Comparison of ENCODE assay signal across 9 cellular contexts in genomic region chr21:45130324-45130774, GRCh38. TPM values are rescaled to one million over a fixed set of nuclear protein-coding genes. Genes with fewer than 3 reads are reported as not detected.
DNase-seq lines count a peak whose midpoint lies in the region; ATAC-seq and TF ChIP-seq lines count a peak whose summit lies in the region.
"Had no signal": no experiment of that assay in that cellular context is flagged by ENCODE, and none has a peak within 500 bp of the region (broad histone marks: within the 10 kb centered on the region; RNA-seq: fewer than 3 reads in every experiment).

No MANE protein-coding gene starts in this region.

- H2BK120ac ChIP-seq in mesenchymal stem cell (ENCODE audit: low read depth, low read length) = no peak overlapping the region

- H3K9ac ChIP-seq in mesenchymal stem cell (ENCODE audit: low read length) = peak overlapping the region; percentile 82

- H3K4ac ChIP-seq in mesenchymal stem cell (ENCODE audit: low read depth in 1 of 2, low read length in 2 of 2) = no peak overlapping the region

- CTCF ChIA-PET in A673 (lab: Charles Lee) = interaction anchor here (0.9 to 3.2 kb wide), 3 partner anchors 7 to 181 kb away, joined by 3 to 25 read pairs (median 3); no protein-coding TSS in a partner anchor

- H3K4me2 ChIP-seq in mesenchymal stem cell (ENCODE audit: low read length, poor library complexity, severe bottlenecking) = peak overlapping the region; percentile 20

- H3K79me1 ChIP-seq in mesenchymal stem cell (replicated peaks; ENCODE audit: low read length, poor library complexity, severe bottlenecking) = peaks cover 6% of the 10 kb centered on the region

- BruUV-seq in A673 (replicated peaks; lab: Mats Ljungman, UMichigan) = no TSS peak

- no peak overlapping the region for H2AFZ ChIP-seq in mesenchymal stem cell (ENCODE audit: low read depth, low read length)

- H3K14ac ChIP-seq in mesenchymal stem cell (ENCODE audit: low read length in 2 of 2) = no peak overlapping the region

- H3K27ac ChIP-seq in A673 (ENCODE audit: low read depth, low read length, poor library complexity, severe bottlenecking) = peak overlapping the region; percentile 79
- H3K27ac ChIP-seq in mesenchymal stem cell (ENCODE audit: low read length, poor library complexity, severe bottlenecking) = peak overlapping the region; percentile 49

- H3K23ac ChIP-seq in mesenchymal stem cell (ENCODE audit: low read length in 2 of 2) = no peak overlapping the region

- H2BK5ac ChIP-seq in mesenchymal stem cell (ENCODE audit: low read depth, low read length, poor library complexity, severe bottlenecking) = no peak overlapping the region

- H2AK5ac ChIP-seq in mesenchymal stem cell (ENCODE audit: low read length, severe bottlenecking) = no peak overlapping the region

- no peak overlapping the region for H2BK15ac ChIP-seq in mesenchymal stem cell (ENCODE audit: low read depth, poor library complexity, severe bottlenecking)

- peak overlapping the region; percentile 27 for H3K4me3 ChIP-seq in A673 (ENCODE audit: low read depth, low read length, poor library complexity, severe bottlenecking)
- H3K4me3 ChIP-seq in mesenchymal stem cell (ENCODE audit: insufficient read depth in 1 of 2, low read depth in 1 of 2, low read length in 2 of 2) = peak overlapping the region in 1 of 2 experiments; percentile 72

- no peaks in the 10 kb centered on the region for H3K36me3 ChIP-seq in A673 (ENCODE audit: insufficient read depth, low read length, poor library complexity, severe bottlenecking)
- H3K36me3 ChIP-seq in mesenchymal stem cell (ENCODE audit: control insufficient read depth in 1 of 2, insufficient read depth in 2 of 2, low read depth in 1 of 2, low read length in 2 of 2) = peaks cover 0 to 3% of the 10 kb centered on the region in 2 experiments

- no peak overlapping the region for H3K18ac ChIP-seq in mesenchymal stem cell (ENCODE audit: low read depth in 1 of 2, low read length in 2 of 2)

- H3K4me1 ChIP-seq in A673 (ENCODE audit: insufficient read depth, low read length, poor library complexity, severe bottlenecking) (peaks cover 48% of the 10 kb centered on the region), mesenchymal stem cell (ENCODE audit: control insufficient read depth, insufficient read depth, low read depth, low read length) (peaks cover 17% of the 10 kb centered on the region)

- intact Hi-C loops in A673 (cut with micrococcal nuclease; ENCODE audit: unreplicated experiment) = no loop called here

- H3K9me3 ChIP-seq in A673 (ENCODE audit: low read depth, low read length, poor library complexity, severe bottlenecking) = no peaks in the 10 kb centered on the region
- H3K9me3 ChIP-seq in mesenchymal stem cell (ENCODE audit: control insufficient read depth, low read length) = no peaks in the 10 kb centered on the region

- in situ Hi-C loops in GM13977 (cut with MboI; ENCODE audit: low pct_unique_long_range_greater_than_20kb, low sequenced_read_pairs, unreplicated experiment) = loop anchor here (25.0 kb wide), 1 partner anchor 707 kb away; no protein-coding TSS in a partner anchor

- H4K91ac ChIP-seq in mesenchymal stem cell (ENCODE audit: low read length) = no peak overlapping the region

- POLR2A ChIA-PET in A673 (lab: Charles Lee; ENCODE audit: low non-redundant PET) = interaction anchor here (0.5 kb wide), 2 partner anchors 192 to 203 kb away, joined by 3 to 8 read pairs; no protein-coding TSS in a partner anchor

- H4K8ac ChIP-seq in mesenchymal stem cell (ENCODE audit: low read length) = no peak overlapping the region

- no peak for TF ChIP-seq CTCF in A673 (conservative IDR thresholded peaks at IDR 0.05; ENCODE audit: low read depth, low read length)
- TF ChIP-seq CTCF in GM13977 (IDR thresholded peaks at IDR 0.05; ENCODE audit: extremely low read depth, insufficient read depth, missing control alignments) = no peak

- H3K27me3 ChIP-seq in A673 (replicated peaks; ENCODE audit: insufficient read depth, low read depth, low read length, poor library complexity) (no peaks in the 10 kb centered on the region), mesenchymal stem cell (ENCODE audit: control insufficient read depth in 1 of 2, insufficient read depth in 1 of 2, low read length in 2 of 2) (no peaks in the 10 kb centered on the region)

- ATAC-seq in GM18502 (IDR thresholded peaks at IDR 0.05; ENCODE audit: poor library complexity, unreplicated experiment) = no peak
- no peak for ATAC-seq in HG02623 (IDR thresholded peaks at IDR 0.05; ENCODE audit: unreplicated experiment)

- no peak overlapping the region for H2BK12ac ChIP-seq in mesenchymal stem cell (ENCODE audit: low read length in 2 of 2)

- DNase-seq in A673 (ENCODE audit: low spot score) (peak; percentile 68), Kasumi-1 (lab: John Stamatoyannopoulos, UW) (peak; percentile 64 to 68), brain pericyte (ENCODE audit: low read depth, low spot score) (peak; percentile 73), mesenchymal stem cell (peak; percentile 85), NCI-H1436 (lab: John Stamatoyannopoulos, UW) (no peak), GM13977 (ENCODE audit: low spot score) (no peak)
- DNase-seq: left colon had no signal

- WGBS in mesenchymal stem cell = 6% methylated on average over 8 of the region's 10 CpGs

RNA-seq across cellular contexts. Expression of gene ADARB1, which starts 56.0 kb away (rescaled TPM):
- total RNA-seq in A673 (2021) = 22.6 and 31.9 TPM in 2 replicates
- 4.7 TPM for polyA plus RNA-seq in mesenchymal stem cell (2013, experiment 1 of 2)
- 5.0 TPM for polyA plus RNA-seq in mesenchymal stem cell (2013, experiment 2 of 2)

Comparison
In these comparisons a context has a peak if more than half of its experiments do, and no peak if none do; other contexts are left out.
1. DNase-seq: peak in A673 (single experiment), Kasumi-1 (2 of 2), brain pericyte (single experiment) and mesenchymal stem cell (single experiment); none in NCI-H1436 (single experiment) and GM13977 (single experiment).